ENCODE assay signal across 8 cellular contexts in the genomic region with DNA sequence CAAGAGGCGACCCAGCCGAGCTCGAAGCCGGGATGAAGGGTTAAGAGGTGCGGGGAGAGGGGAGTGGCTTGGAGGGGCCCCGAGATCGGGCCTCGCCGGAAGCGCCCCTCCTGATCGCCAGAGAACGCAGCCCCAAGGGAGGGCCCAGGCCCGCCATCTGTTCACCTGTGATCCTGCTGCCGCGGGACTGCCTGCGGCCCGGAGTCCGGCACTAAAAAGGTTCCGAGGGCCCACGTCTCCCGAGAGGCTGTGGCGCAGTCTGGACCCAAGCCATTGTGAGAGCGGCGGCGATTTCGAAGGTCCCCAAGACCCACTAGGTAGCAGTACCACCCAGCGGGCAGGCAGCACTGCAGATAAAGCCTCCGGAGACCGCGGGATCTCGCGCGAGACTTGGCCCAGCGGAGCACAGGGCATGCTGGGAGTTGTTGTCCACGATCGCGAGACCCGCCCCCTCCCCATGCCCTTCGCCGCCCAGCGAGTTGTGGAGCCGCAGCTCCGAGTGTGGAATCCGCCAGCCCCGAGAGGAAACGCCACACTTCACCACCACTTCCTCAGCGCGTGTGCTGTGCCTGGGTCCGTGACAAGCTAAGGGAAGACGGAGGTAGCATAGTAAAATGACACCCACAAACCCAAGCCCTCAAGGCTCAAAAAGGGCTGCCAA. TPM values are rescaled to one million over a fixed set of nuclear protein-coding genes. Genes with fewer than 3 reads are reported as not detected.
DNase-seq lines count a peak whose midpoint lies in the region; ATAC-seq, FAIRE-seq and TF ChIP-seq lines count a peak whose summit lies in the region.

Gene KIAA1191 (minus strand): TSS at position 328 of the 661 bp plus-strand sequence. CDS start 2,256 bp downstream, outside the sequence.

- DNase-seq in CD1c-positive myeloid dendritic cell (ENCODE audit: extremely low spot score) (peak; percentile 97), NCI-H748 (lab: John Stamatoyannopoulos, UW; ENCODE audit: unreplicated experiment) (peak; percentile 91), dermis blood vessel endothelial cell (peak; percentile 95), HepG2 (ENCODE audit: low spot score) (peak; percentile 86)
- DNase-seq in activated CD4-positive, alpha-beta T cell treated with anti-CD3 and anti-CD28 coated beads, Interleukin-2, amount 50 U/mL, for 24 hours (ENCODE audit: low read depth in 1 of 2, low spot score in 1 of 2): peak; percentile 79 to 90
- DNase-seq in stimulated activated CD4-positive, alpha-beta T cell treated with anti-CD3 and anti-CD28 coated beads, Interleukin-4, amount 100 ng/mL, for 1 hour: peak; percentile 95

- FAIRE-seq in HepG2 (lab: Jason Lieb, UNC): peak; percentile 88

- peak within 1 kb of the TSS; percentile 60 for H3K27ac ChIP-seq in HepG2 (ENCODE audit: extremely low read length, insufficient read depth, low read length)

- TF ChIP-seq RAD21 in HepG2 (CRISPR knock-in tag; IDR thresholded peaks at IDR 0.05): peak; percentile 71

- H3K4me1 ChIP-seq in HepG2 (ENCODE audit: insufficient read depth, low read length): peaks cover 45% of the 10 kb centered on the region

- H3K36me3 ChIP-seq in HepG2 (replicated peaks in 1 of 2; ENCODE audit: control insufficient read depth in 1 of 2, insufficient read depth in 2 of 2, low read length in 2 of 2): peaks cover 3 to 22% of the 10 kb centered on the region in 2 experiments

- POLR2A ChIA-PET in HepG2 (lab: Yijun Ruan, JAX): interaction anchor here (0.7 to 3.9 kb wide), 15 partner anchors 8 to 188 kb away, joined by 3 to 37 read pairs (median 6); partner anchors contain the start of genes CDHR2, FAF2, HIGD2A and NOP16

- ATAC-seq in GM19372 (IDR thresholded peaks at IDR 0.05; ENCODE audit: low read depth, unreplicated experiment) (peak; percentile 83), HG03558 (IDR thresholded peaks at IDR 0.05; ENCODE audit: extremely low read depth, unreplicated experiment) (peak; percentile 68), HepG2 (peak; percentile 98)

- CTCF ChIA-PET in HepG2 (lab: Yijun Ruan, JAX; ENCODE audit: low intra/inter-chr PET ratio, low total read pairs): no interaction called here

- H3K9me3 ChIP-seq in HepG2 (ENCODE audit: low read length): no peaks in the 10 kb centered on the region

- H3K79me2 ChIP-seq in HepG2 (ENCODE audit: insufficient read depth, low read length): peaks cover 34% of the 10 kb centered on the region

- intact Hi-C loops in HepG2 (cut with micrococcal nuclease; ENCODE audit: unreplicated experiment): loop anchor here (1.0 kb wide), 1 partner anchor 11 kb away; no protein-coding TSS in a partner anchor

- H3K9ac ChIP-seq in HepG2 (ENCODE audit: insufficient read depth, low read depth, low read length): peak within 1 kb of the TSS; percentile 84

- H3K27me3 ChIP-seq in HepG2 (ENCODE audit: control insufficient read depth in 1 of 2, insufficient read depth in 2 of 2, low read length in 2 of 2): peaks cover 3 to 6% of the 10 kb centered on the region in 2 experiments; a peak in 4 of 5 replicates

- peak; percentile 69 for TF ChIP-seq CTCF in HepG2 (CRISPR knock-in tag; IDR thresholded peaks at IDR 0.05)

- H2AFZ ChIP-seq in HepG2 (ENCODE audit: low read length): peak within 1 kb of the TSS; percentile 91

- TF ChIP-seq POLR2A in HepG2 (IDR thresholded peaks at IDR 0.05; ENCODE audit: insufficient read depth in 1 of 2, low read depth in 2 of 2, low read length in 2 of 2): peak; percentile 98 to 100

- in situ Hi-C loops in HepG2 (cut with HindIII; ENCODE audit: extremely low pct_ligation_motif_present, low pct_unique_long_range_greater_than_20kb): no loop called here

- H3K4me3 ChIP-seq in HepG2 (replicated peaks in 1 of 3; ENCODE audit: insufficient read depth in 1 of 3, low read depth in 2 of 3, low read length in 3 of 3): peak within 1 kb of the TSS; percentile 76 to 91 (median 87)

- peaks cover 4% of the 10 kb centered on the region; the same call in 1 of the 2 replicates for H4K20me1 ChIP-seq in HepG2 (ENCODE audit: insufficient read depth, low read length)

- TF ChIP-seq EP300 in HepG2 (IDR thresholded peaks at IDR 0.05; ENCODE audit: low read depth in 2 of 2, low read length in 2 of 2): peak in 1 of 2 experiments; percentile 49; a peak in 2 of 4 replicates
- TF ChIP-seq EP300 in HepG2 (CRISPR knock-in tag; IDR thresholded peaks at IDR 0.05; ENCODE audit: borderline replicate concordance): 0 out of 2 replicates have a peak, but pooled peaks have one; percentile 44

- H3K4me2 ChIP-seq in HepG2 (ENCODE audit: low read depth, low read length): peak within 1 kb of the TSS; percentile 89

- WGBS in HepG2 (ENCODE audit: low lambda C conversion rate): 0% methylated on average over 20 of the region's 50 CpGs

- BruUV-seq in HepG2 (replicated peaks; lab: Mats Ljungman, UMichigan): no TSS peak

TF ChIP-seq in HepG2, 621 proteins besides CTCF, POLR2A, EP300 and RAD21 (continues in another document):
- TF ChIP-seq ZNF619 (CRISPR knock-in tag; IDR thresholded peaks at IDR 0.05) (no peak), JDP2 (CRISPR knock-in tag; IDR thresholded peaks at IDR 0.05; ENCODE audit: borderline replicate concordance) (no peak), ZZZ3 (CRISPR knock-in tag; IDR thresholded peaks at IDR 0.05; ENCODE audit: borderline replicate concordance) (peak; percentile 76; the same call in 1 of the 2 replicates), MAX (IDR thresholded peaks at IDR 0.05) (peak; percentile 69), MED13 (CRISPR knock-in tag; IDR thresholded peaks at IDR 0.05) (no peak), ZNF10 (CRISPR knock-in tag; IDR thresholded peaks at IDR 0.05; ENCODE audit: borderline replicate concordance, low read depth) (no peak), ZBTB21 (CRISPR knock-in tag; IDR thresholded peaks at IDR 0.05) (peak; percentile 36; the same call in 1 of the 2 replicates)
- TF ChIP-seq, protein P1, sequence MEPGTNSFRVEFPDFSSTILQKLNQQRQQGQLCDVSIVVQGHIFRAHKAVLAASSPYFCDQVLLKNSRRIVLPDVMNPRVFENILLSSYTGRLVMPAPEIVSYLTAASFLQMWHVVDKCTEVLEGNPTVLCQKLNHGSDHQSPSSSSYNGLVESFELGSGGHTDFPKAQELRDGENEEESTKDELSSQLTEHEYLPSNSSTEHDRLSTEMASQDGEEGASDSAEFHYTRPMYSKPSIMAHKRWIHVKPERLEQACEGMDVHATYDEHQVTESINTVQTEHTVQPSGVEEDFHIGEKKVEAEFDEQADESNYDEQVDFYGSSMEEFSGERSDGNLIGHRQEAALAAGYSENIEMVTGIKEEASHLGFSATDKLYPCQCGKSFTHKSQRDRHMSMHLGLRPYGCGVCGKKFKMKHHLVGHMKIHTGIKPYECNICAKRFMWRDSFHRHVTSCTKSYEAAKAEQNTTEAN (CRISPR knock-in tag; conservative IDR thresholded peaks at IDR 0.05): 0 out of 2 replicates have a peak, but pooled peaks have one; percentile 42
- TF ChIP-seq, protein P2, sequence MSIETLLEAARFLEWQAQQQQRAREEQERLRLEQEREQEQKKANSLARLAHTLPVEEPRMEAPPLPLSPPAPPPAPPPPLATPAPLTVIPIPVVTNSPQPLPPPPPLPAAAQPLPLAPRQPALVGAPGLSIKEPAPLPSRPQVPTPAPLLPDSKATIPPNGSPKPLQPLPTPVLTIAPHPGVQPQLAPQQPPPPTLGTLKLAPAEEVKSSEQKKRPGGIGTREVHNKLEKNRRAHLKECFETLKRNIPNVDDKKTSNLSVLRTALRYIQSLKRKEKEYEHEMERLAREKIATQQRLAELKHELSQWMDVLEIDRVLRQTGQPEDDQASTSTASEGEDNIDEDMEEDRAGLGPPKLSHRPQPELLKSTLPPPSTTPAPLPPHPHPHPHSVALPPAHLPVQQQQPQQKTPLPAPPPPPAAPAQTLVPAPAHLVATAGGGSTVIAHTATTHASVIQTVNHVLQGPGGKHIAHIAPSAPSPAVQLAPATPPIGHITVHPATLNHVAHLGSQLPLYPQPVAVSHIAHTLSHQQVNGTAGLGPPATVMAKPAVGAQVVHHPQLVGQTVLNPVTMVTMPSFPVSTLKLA (IDR thresholded peaks at IDR 0.05): no peak

RNA-seq across cellular contexts. Expression of gene KIAA1191, which starts in this region (rescaled TPM):
- total RNA-seq in dermis blood vessel endothelial cell (88.0 and 101 TPM in 2 replicates), HepG2 (2016; rRNA removed; fragmentation: Illumina TruSeq; extraction: Trizol) (63.6 and 81.6 TPM in 2 replicates)
- total RNA-seq in HepG2 (2016; cell fraction: cytosol; rRNA removed; fragmentation: Illumina TruSeq; extraction: Trizol; ENCODE audit: low read depth): 31.6 and 37.8 TPM in 2 replicates
- total RNA-seq in HepG2 (2016; cell fraction: insoluble cytoplasmic fraction; rRNA removed; fragmentation: Illumina TruSeq; extraction: Trizol): 65.9 and 72.9 TPM in 2 replicates
- total RNA-seq in HepG2 (2016; cell fraction: membrane; rRNA removed; fragmentation: Illumina TruSeq; extraction: Trizol): 115 and 123 TPM in 2 replicates
- 36.2 and 40.9 TPM in 2 replicates for total RNA-seq in HepG2 (2016; cell fraction: nucleus; rRNA removed; fragmentation: Illumina TruSeq; extraction: Trizol)
- polyA plus RNA-seq in HepG2 (2011; rRNA removed): 103 and 115 TPM in 2 replicates
- polyA plus RNA-seq in HepG2 (2011; cell fraction: cytosol; rRNA removed): 101 and 112 TPM in 2 replicates
- 49.0 and 59.8 TPM in 2 replicates for polyA plus RNA-seq in HepG2 (2011; cell fraction: nucleus; rRNA removed)
- 74.1 and 79.3 TPM in 2 replicates for polyA plus RNA-seq in HepG2 (2012)
- polyA plus RNA-seq in HepG2 (2016; cell fraction: cytosol; fragmentation: Illumina TruSeq; extraction: Trizol; ENCODE audit: low read depth): 37.9 and 44.6 TPM in 2 replicates
- polyA plus RNA-seq in HepG2 (2016; cell fraction: insoluble cytoplasmic fraction; fragmentation: Illumina TruSeq; extraction: Trizol; ENCODE audit: low read depth): 95.8 and 106 TPM in 2 replicates
- 126 and 130 TPM in 2 replicates for polyA plus RNA-seq in HepG2 (2016; cell fraction: membrane; fragmentation: Illumina TruSeq; extraction: Trizol; ENCODE audit: low read depth)
- 74.2 and 82.1 TPM in 2 replicates for polyA plus RNA-seq in HepG2 (2016; cell fraction: nucleus; fragmentation: Illumina TruSeq; extraction: Trizol; ENCODE audit: insufficient read depth, low read depth)
- polyA minus RNA-seq in HepG2 (2011; rRNA and poly(A)+ RNA removed; ENCODE audit: low replicate concordance): 90.9 and 162 TPM in 2 replicates
- 54.6 and 59.7 TPM in 2 replicates for polyA minus RNA-seq in HepG2 (2011; cell fraction: cytosol; rRNA and poly(A)+ RNA removed)
- 37.3 and 54.8 TPM in 2 replicates for polyA minus RNA-seq in HepG2 (2011; cell fraction: nucleus; rRNA and poly(A)+ RNA removed)

Comparison
In these comparisons a context has a peak if more than half of its experiments do, and no peak if none do; other contexts are left out.
1. Peak in every context shown above with its lines: DNase-seq, ATAC-seq, H3K4me3 ChIP-seq and H3K27ac ChIP-seq.